In the genomic region with DNA sequence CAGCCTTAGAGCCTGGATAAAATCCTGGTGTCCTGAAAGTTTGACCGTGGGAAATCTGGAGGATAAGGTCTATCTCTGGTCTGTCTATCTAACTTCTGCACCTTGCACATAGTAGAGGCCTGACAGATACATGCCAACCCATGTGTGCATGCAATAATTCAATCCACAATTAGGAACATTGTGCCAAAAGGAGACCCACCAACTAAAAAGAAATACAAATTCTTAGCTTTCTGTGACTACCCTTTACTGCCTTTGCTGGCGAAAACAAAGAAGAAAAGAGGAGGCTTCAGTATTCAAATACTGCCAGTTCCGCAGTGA, we compare ENCODE assay signal across 8 cellular contexts. TPM values are rescaled to one million over a fixed set of nuclear protein-coding genes. Genes with fewer than 3 reads are reported as not detected.
DNase-seq lines count a peak whose midpoint lies in the region; ATAC-seq and TF ChIP-seq lines count a peak whose summit lies in the region.

No MANE protein-coding gene starts in this region.

- TF ChIP-seq CTCF in Panc1 (IDR thresholded peaks at IDR 0.05) (no peak), progenitor cell of endocrine pancreas (IDR thresholded peaks at IDR 0.05; ENCODE audit: unreplicated experiment) (no peak), GM10248 (IDR thresholded peaks at IDR 0.05; ENCODE audit: control extremely low read depth, extremely low read depth, low read depth, missing control alignments) (no peak)

- H3K9ac ChIP-seq in ES-I3 (ENCODE audit: low read depth, low read length): peak overlapping the region; percentile 82; the same call in 1 of the 2 replicates

- H3K4me3 ChIP-seq in Panc1 (ENCODE audit: low read depth in 2 of 2, low read length in 2 of 2) (peak overlapping the region; percentile 83 to 95), esophagus (ENCODE audit: low read depth in 1 of 2, low read length in 2 of 2) (peak overlapping the region in 1 of 2 donors; percentile 92)

- peaks cover 15% of the 10 kb centered on the region for H3K4me1 Mint-ChIP-seq in progenitor cell of endocrine pancreas (ENCODE audit: low read depth)

- in situ Hi-C loops in Panc1 (cut with HindIII; ENCODE audit: low pct_unique_long_range_greater_than_20kb, low sequenced_read_pairs): no loop called here

- DNase-seq in Panc1 (ENCODE audit: low read depth, low spot score) (no peak), progenitor cell of endocrine pancreas (ENCODE audit: low spot score, unreplicated experiment) (no peak), GM10248 (ENCODE audit: extremely low spot score) (no peak), NAMALWA (ENCODE audit: low spot score) (no peak)

- H3K4me1 ChIP-seq in ES-I3 (ENCODE audit: insufficient read depth, low read length) (no peaks in the 10 kb centered on the region), Panc1 (ENCODE audit: control insufficient read depth, insufficient read depth, low read length) (peaks cover 11% of the 10 kb centered on the region), esophagus (ENCODE audit: control insufficient read depth in 2 of 2, insufficient read depth in 2 of 2, low read length in 1 of 2) (no peaks in the 10 kb centered on the region)

- H3K27me3 ChIP-seq in Panc1 (ENCODE audit: control insufficient read depth, insufficient read depth, low read length): peaks cover 4% of the 10 kb centered on the region; the same call in 1 of the 2 replicates
- peaks cover 2 to 3% of the 10 kb centered on the region in 2 donors for H3K27me3 ChIP-seq in esophagus (ENCODE audit: control insufficient read depth in 1 of 2, insufficient read depth in 2 of 2, low read length in 2 of 2)

- no peaks in the 10 kb centered on the region for H3K36me3 Mint-ChIP-seq in progenitor cell of endocrine pancreas (ENCODE audit: insufficient read depth)

- H3K27ac ChIP-seq in Panc1 (ENCODE audit: low read length) (peak overlapping the region; percentile 93), esophagus (ENCODE audit: low read depth in 2 of 2, low read length in 1 of 2) (peak overlapping the region; percentile 90 to 95)

- H3K27me3 Mint-ChIP-seq in progenitor cell of endocrine pancreas: peaks cover 5% of the 10 kb centered on the region

- TF ChIP-seq POLR2A in GM18505 (IDR thresholded peaks at IDR 0.05; ENCODE audit: borderline replicate concordance, extremely low read depth, insufficient read depth, insufficient read length): no peak

- H3K36me3 ChIP-seq in ES-I3 (ENCODE audit: insufficient read depth, low read length) (no peaks in the 10 kb centered on the region; the same call in 1 of the 2 replicates), Panc1 (ENCODE audit: control insufficient read depth, insufficient read depth, low read length) (peaks cover 4% of the 10 kb centered on the region; the same call in 1 of the 2 replicates), esophagus (ENCODE audit: control insufficient read depth in 2 of 2, insufficient read depth in 2 of 2, low read length in 1 of 2) (no peaks in the 10 kb centered on the region)

- no peaks in the 10 kb centered on the region for H3K9me3 Mint-ChIP-seq in progenitor cell of endocrine pancreas (ENCODE audit: low read depth)

- WGBS in esophagus, 2 donors: 54 to 60% methylated on average over 3 of the region's 3 CpGs

- intact Hi-C loops in Panc1 (cut with micrococcal nuclease; ENCODE audit: unreplicated experiment): loop anchor here (10.0 kb wide), 1 partner anchor 280 kb away; no protein-coding TSS in a partner anchor

- H3K4me3 Mint-ChIP-seq in progenitor cell of endocrine pancreas (ENCODE audit: low read depth): peak overlapping the region; percentile 96

- CTCF ChIA-PET in Panc1 (lab: Charles Lee) (no interaction called here), GM10248 (lab: Yijun Ruan, JAX) (interaction anchor here (0.9 to 1.0 kb wide), 2 partner anchors 283 to 969 kb away, joined by 3 read pairs; no protein-coding TSS in a partner anchor)

- H3K9me3 ChIP-seq in ES-I3 (ENCODE audit: control insufficient read depth, insufficient read depth, low read length) (no peaks in the 10 kb centered on the region), Panc1 (ENCODE audit: control insufficient read depth, insufficient read depth, low read depth, low read length) (no peaks in the 10 kb centered on the region; the same call in 1 of the 2 replicates), esophagus (ENCODE audit: control insufficient read depth in 2 of 2, insufficient read depth in 1 of 2, low read depth in 1 of 2, low read length in 1 of 2) (no peaks in the 10 kb centered on the region)

- no TSS peak for BruUV-seq in Panc1 (replicated peaks; lab: Mats Ljungman, UMichigan)

- H3K27ac Mint-ChIP-seq in progenitor cell of endocrine pancreas: peak overlapping the region; percentile 96

- ATAC-seq in Panc1: no peak
- ATAC-seq in GM18505 (IDR thresholded peaks at IDR 0.05; ENCODE audit: unreplicated experiment): no peak
- ATAC-seq in HG03039 (IDR thresholded peaks at IDR 0.05; ENCODE audit: unreplicated experiment): no peak

- POLR2A ChIA-PET in Panc1 (lab: Charles Lee) (no interaction called here), GM10248 (lab: Yijun Ruan, JAX) (interaction anchor here (0.6 to 1.0 kb wide), 3 partner anchors 8 to 155 kb away, joined by 3 to 8 read pairs (median 4); no protein-coding TSS in a partner anchor)

RNA-seq across cellular contexts. Expression of a gene that starts 0.4 kb away (rescaled TPM):
- total RNA-seq in Panc1 (2021; ENCODE audit: unreplicated experiment) (11.4 TPM), progenitor cell of endocrine pancreas (18.1 and 19.9 TPM in 2 replicates)
- 7.7 TPM for polyA plus RNA-seq in Panc1 (2012; ENCODE audit: insufficient read length)
- 1 to 10 TPM; 3.8 to 8.2 TPM for polyA plus RNA-seq in esophagus

RNA-seq across cellular contexts. Expression of a gene that starts 44.7 kb away (rescaled TPM):
- total RNA-seq in Panc1 (2021; ENCODE audit: unreplicated experiment) (not detected), progenitor cell of endocrine pancreas (1.2 and 1.5 TPM in 2 replicates)
- polyA plus RNA-seq in Panc1 (2012; ENCODE audit: insufficient read length): not detected
- polyA plus RNA-seq in esophagus: not detected
